ENCODE assay signal across 2 cellular contexts in the genomic region with DNA sequence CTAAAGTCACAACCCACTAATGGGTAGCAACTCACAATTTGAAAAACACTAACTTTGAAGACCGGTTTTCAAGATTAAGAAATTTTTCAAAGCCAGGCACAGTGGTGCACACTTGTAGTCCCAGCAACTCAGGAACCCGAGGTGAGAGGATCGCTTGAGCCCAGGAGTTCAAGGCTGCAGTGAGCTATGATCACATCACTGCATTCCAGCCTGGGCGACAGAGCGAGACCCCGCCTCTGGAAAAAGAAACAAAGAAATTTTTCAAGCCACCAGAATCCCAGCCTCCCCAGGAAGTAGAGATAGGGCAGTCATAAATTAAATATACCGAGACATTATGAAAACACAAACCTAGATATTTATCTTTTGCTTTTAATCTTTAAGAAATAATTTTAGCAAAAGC.
TF ChIP-seq lines count a peak whose summit lies in the region.

No MANE protein-coding gene starts in this region.

TF ChIP-seq in HEK293T, 16 proteins besides CTCF, POLR2A, EP300 and RAD21:
- no peak for TF ChIP-seq FOXK2 (IDR thresholded peaks at IDR 0.05)
- TF ChIP-seq, protein P1, sequence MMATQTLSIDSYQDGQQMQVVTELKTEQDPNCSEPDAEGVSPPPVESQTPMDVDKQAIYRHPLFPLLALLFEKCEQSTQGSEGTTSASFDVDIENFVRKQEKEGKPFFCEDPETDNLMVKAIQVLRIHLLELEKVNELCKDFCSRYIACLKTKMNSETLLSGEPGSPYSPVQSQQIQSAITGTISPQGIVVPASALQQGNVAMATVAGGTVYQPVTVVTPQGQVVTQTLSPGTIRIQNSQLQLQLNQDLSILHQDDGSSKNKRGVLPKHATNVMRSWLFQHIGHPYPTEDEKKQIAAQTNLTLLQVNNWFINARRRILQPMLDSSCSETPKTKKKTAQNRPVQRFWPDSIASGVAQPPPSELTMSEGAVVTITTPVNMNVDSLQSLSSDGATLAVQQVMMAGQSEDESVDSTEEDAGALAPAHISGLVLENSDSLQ (IDR thresholded peaks at IDR 0.05): peak; percentile 26; the same call in 1 of the 2 replicates

TF ChIP-seq in endothelial cell of umbilical vein, 7 proteins besides CTCF, POLR2A, EP300 and RAD21:
- TF ChIP-seq POLR2AphosphoS5 (IDR thresholded peaks at IDR 0.05; ENCODE audit: insufficient read depth, low read depth, low read length) (no peak), FOS (IDR thresholded peaks at IDR 0.05; ENCODE audit: borderline replicate concordance, insufficient read depth, low read length) (no peak), JUN (IDR thresholded peaks at IDR 0.05; ENCODE audit: borderline replicate concordance, insufficient read depth, insufficient read length, low read depth) (no peak), MYC (IDR thresholded peaks at IDR 0.05; ENCODE audit: low read depth, low read length) (no peak), EZH2 (IDR thresholded peaks at IDR 0.05; ENCODE audit: borderline replicate concordance, low read depth, low read length, severe bottlenecking) (no peak), GATA2 (IDR thresholded peaks at IDR 0.05; ENCODE audit: insufficient read depth, insufficient read length, low read depth, low read length) (no peak)
- TF ChIP-seq, protein P2, sequence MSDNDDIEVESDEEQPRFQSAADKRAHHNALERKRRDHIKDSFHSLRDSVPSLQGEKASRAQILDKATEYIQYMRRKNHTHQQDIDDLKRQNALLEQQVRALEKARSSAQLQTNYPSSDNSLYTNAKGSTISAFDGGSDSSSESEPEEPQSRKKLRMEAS (IDR thresholded peaks at IDR 0.05; ENCODE audit: insufficient read depth, insufficient read length): no peak
